In the genomic region with DNA sequence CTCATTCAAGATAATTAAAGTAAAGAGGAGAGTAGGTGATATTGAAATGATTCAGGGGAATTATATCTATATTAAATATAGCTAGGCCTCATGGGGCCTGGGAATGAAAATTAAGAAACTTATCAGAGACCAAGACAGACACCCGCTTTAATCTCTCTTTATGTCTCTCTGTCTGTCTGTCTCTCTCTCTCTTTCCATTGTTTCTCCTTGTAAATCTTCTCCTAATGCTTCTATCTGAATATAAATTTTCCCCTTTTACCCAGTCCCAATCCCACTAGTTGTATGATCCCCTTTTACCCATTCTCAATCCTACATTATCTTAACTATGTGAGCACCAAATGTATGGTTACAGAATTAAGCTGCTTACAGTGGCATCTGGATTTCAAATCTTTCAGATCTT, we compare ENCODE assay signal across 25 cellular contexts.
"Had no signal": no experiment of that assay in that cellular context is flagged by ENCODE, and none has a peak within 500 bp of the region (broad histone marks: within the 10 kb centered on the region; RNA-seq: fewer than 3 reads in every experiment).

No MANE protein-coding gene starts in this region.

- H3K79me2 ChIP-seq: parathyroid adenoma had no signal

- H3K4me3 ChIP-seq: neural progenitor cell, ovary, psoas muscle, right lobe of liver, sigmoid colon, stomach, thoracic aorta, thyroid gland, tibial nerve, upper lobe of left lung, vagina had no signal

- H3K27ac ChIP-seq: neural progenitor cell, ovary, parathyroid adenoma, psoas muscle, right lobe of liver, sigmoid colon, stomach, thyroid gland, tibial nerve, upper lobe of left lung, vagina had no signal

- ATAC-seq: natural killer cell; psoas muscle; right cardiac atrium; right lobe of liver; stimulated activated effector memory CD8-positive, alpha-beta T cell treated with anti-CD3 and anti-CD28 coated beads, Interleukin-12 subunit alpha, Interleukin-12 subunit beta, amount 100 ng/mL, for 72 hours; stimulated activated naive B cell treated with anti-CD40 and anti-IgM and Interleukin-4, amounts not matched to agents 10 μg/mL and 1 μg/mL and 100 μg/mL, for 72 hours had no signal

- H3K4me2 ChIP-seq: neural progenitor cell had no signal

- H2AFZ ChIP-seq: neural progenitor cell, parathyroid adenoma had no signal

- H3K36me3 ChIP-seq: neural progenitor cell, ovary, right lobe of liver, stomach, thoracic aorta, thyroid gland, tibial nerve, upper lobe of left lung, vagina had no signal

- DNase-seq: natural killer cell; occipital lobe; ovary; posterior cingulate gyrus; psoas muscle; right cardiac atrium; right lobe of liver; sigmoid colon; small intestine; stimulated activated CD4-positive, alpha-beta T cell treated with anti-CD3 and anti-CD28 coated beads, Interleukin-15, amount 100 ng/mL, for 24 hours; stimulated activated CD4-positive, alpha-beta T cell treated with anti-CD3 and anti-CD28 coated beads, Interleukin-2, amount 100 ng/mL, for 24 hours; stimulated activated CD4-positive, alpha-beta T cell treated with anti-CD3 and anti-CD28 coated beads, Interleukin-2, amount 100 ng/mL, for 48 hours; stimulated activated CD4-positive, alpha-beta T cell treated with anti-CD3 and anti-CD28 coated beads, Interleukin-4, amount 100 ng/mL, for 24 hours; stimulated activated naive B cell treated with anti-CD40 and anti-IgM and Interleukin-4, amounts not matched to agents 10 μg/mL and 1 μg/mL and 100 μg/mL, for 72 hours; stimulated activated naive CD4-positive, alpha-beta T cell treated with Interleukin-2 at 50 U/mL for 16 hours; stomach; thyroid gland; trophoblast cell; upper lobe of left lung had no signal

- H3K9me3 ChIP-seq: ovary, psoas muscle, right lobe of liver, sigmoid colon, stomach, thoracic aorta, thyroid gland, tibial nerve, upper lobe of left lung, vagina had no signal

- H3K4me1 ChIP-seq: neural progenitor cell, parathyroid adenoma, psoas muscle, right lobe of liver, sigmoid colon, stomach, thyroid gland, tibial nerve, upper lobe of left lung, vagina had no signal

- H3K9ac ChIP-seq: neural progenitor cell, parathyroid adenoma had no signal

- H3K27me3 ChIP-seq: neural progenitor cell, ovary, right lobe of liver, sigmoid colon, stomach, thyroid gland, tibial nerve, upper lobe of left lung, vagina had no signal
